12 cellular contexts compared by ENCODE assay signal in genomic region chr7:101165958-101166602, GRCh38. TPM values are rescaled to one million over a fixed set of nuclear protein-coding genes. Genes with fewer than 3 reads are reported as not detected.
A peak's percentile ranks its signal among the peaks of the same experiment; 100 is the strongest.
DNase-seq lines count a peak whose midpoint lies in the region; ATAC-seq and TF ChIP-seq lines count a peak whose summit lies in the region.
"Had no signal": no experiment of that assay in that cellular context is flagged by ENCODE, and none has a peak within 500 bp of the region (broad histone marks: within the 10 kb centered on the region; RNA-seq: fewer than 3 reads in every experiment).

No MANE protein-coding gene starts in this region.

- H3K27me3 Mint-ChIP-seq in effector memory CD8-positive, alpha-beta T cell = peaks cover 66 to 82% of the 10 kb centered on the region in 2 donors

- no peak overlapping the region for H3K27ac ChIP-seq in osteoblast (ENCODE audit: low read depth, low read length)
- H3K27ac ChIP-seq: body of pancreas, RWPE1 had no signal

- H3K9me3 Mint-ChIP-seq in effector memory CD8-positive, alpha-beta T cell = peaks cover 0 to 4% of the 10 kb centered on the region in 2 donors

- peaks cover 10% of the 10 kb centered on the region for H3K36me3 ChIP-seq in osteoblast (ENCODE audit: insufficient read depth, low read length)
- H3K36me3 ChIP-seq: neutrophil had no signal

- peaks cover 22% of the 10 kb centered on the region for H3K4me1 ChIP-seq in osteoblast (ENCODE audit: insufficient read depth, low read length)

- H3K27ac Mint-ChIP-seq in effector memory CD8-positive, alpha-beta T cell = peak overlapping the region; percentile 23 to 94

- H3K4me1 Mint-ChIP-seq in effector memory CD8-positive, alpha-beta T cell (ENCODE audit: low read depth in 2 of 2) = peaks cover 44 to 51% of the 10 kb centered on the region in 2 donors

- H3K4me3 ChIP-seq in osteoblast (ENCODE audit: insufficient read depth, low read length) = peak overlapping the region; percentile 55
- H3K4me3 ChIP-seq: body of pancreas had no signal

- H3K36me3 Mint-ChIP-seq in effector memory CD8-positive, alpha-beta T cell (ENCODE audit: insufficient read depth) = peaks cover 22% of the 10 kb centered on the region

- no peak for TF ChIP-seq CTCF in osteoblast (IDR thresholded peaks at IDR 0.05; ENCODE audit: extremely low read depth, low read depth, low read length)

- peak overlapping the region; percentile 74 to 91 for H3K4me3 Mint-ChIP-seq in effector memory CD8-positive, alpha-beta T cell

- H3K79me2 ChIP-seq in osteoblast (ENCODE audit: insufficient read depth, low read length) = no peaks in the 10 kb centered on the region

- DNase-seq in NCI-H146 (lab: John Stamatoyannopoulos, UW) = peak; percentile 49
- DNase-seq in NCI-H146 treated with DMSO at 0.1 percent for 48 hours (lab: John Stamatoyannopoulos, UW; ENCODE audit: unreplicated experiment) = no peak
- DNase-seq in NCI-H748 (lab: John Stamatoyannopoulos, UW; ENCODE audit: unreplicated experiment) = peak; percentile 50
- DNase-seq in effector memory CD8-positive, alpha-beta T cell = no peak
- DNase-seq in osteoblast (ENCODE audit: insufficient read length, low spot score, missing footprints) = peak; percentile 38
- no peak for DNase-seq in stimulated activated CD4-positive, alpha-beta T cell treated with anti-CD3 and anti-CD28 coated beads, Interleukin-4, amount 100 ng/mL, for 24 hours

- peaks cover 71% of the 10 kb centered on the region for H3K27me3 ChIP-seq in osteoblast (ENCODE audit: insufficient read depth, low read length)

- peak overlapping the region; percentile 74 for H3K4me2 ChIP-seq in osteoblast (ENCODE audit: insufficient read depth, low read length)

- no peaks in the 10 kb centered on the region for H3K9me3 ChIP-seq in osteoblast (ENCODE audit: low read depth, low read length)
- H3K9me3 ChIP-seq: body of pancreas, neutrophil had no signal

- H2AFZ ChIP-seq in osteoblast (ENCODE audit: low read length) = no peak overlapping the region

- ATAC-seq in effector memory CD8-positive, alpha-beta T cell (replicated peaks) = no peak
- ATAC-seq in HG02763 (IDR thresholded peaks at IDR 0.05; ENCODE audit: unreplicated experiment) (no peak), HG02938 (IDR thresholded peaks at IDR 0.05; ENCODE audit: unreplicated experiment) (no peak)

- peaks cover 26% of the 10 kb centered on the region for H4K20me1 ChIP-seq in osteoblast (ENCODE audit: insufficient read depth, low read length)

RNA-seq across cellular contexts. Expression of gene VGF, which starts 0.7 kb away (rescaled TPM):
- 0.36 TPM in 1 of 2 replicates, not detected in the other for total RNA-seq in osteoblast
- total RNA-seq: subcutaneous adipose tissue had no signal

RNA-seq across cellular contexts. Expression of gene AP1S1, which starts 11.8 kb away (rescaled TPM):
- 101 and 102 TPM in 2 replicates for total RNA-seq in osteoblast

RNA-seq across cellular contexts. Expression of gene NAT16, which starts 14.0 kb away (rescaled TPM):
- total RNA-seq in osteoblast = not detected in 2 replicates
- total RNA-seq: subcutaneous adipose tissue had no signal

RNA-seq across cellular contexts. Expression of gene MOGAT3, which starts 34.8 kb away (rescaled TPM):
- total RNA-seq in osteoblast = not detected in 2 replicates
- total RNA-seq: body of pancreas, subcutaneous adipose tissue had no signal

RNA-seq across cellular contexts. Expression of gene SERPINE1, which starts 39.2 kb away (rescaled TPM):
- 237 and 278 TPM in 2 replicates for total RNA-seq in osteoblast

Comparison
In these comparisons a context has a peak if more than half of its experiments do, and no peak if none do; other contexts are left out.
1. DNase-seq: peak in NCI-H146 (single experiment), NCI-H748 (single experiment) and osteoblast (single experiment); none in NCI-H146 treated with DMSO at 0.1 percent for 48 hours (single experiment), effector memory CD8-positive, alpha-beta T cell (0 of 3) and stimulated activated CD4-positive, alpha-beta T cell treated with anti-CD3 and anti-CD28 coated beads, Interleukin-4, amount 100 ng/mL, for 24 hours (single experiment).